Comparison of ENCODE assay signal across 8 cellular contexts in genomic region chr13:66689628-66690027, GRCh38.
DNase-seq lines count a peak whose midpoint lies in the region; ATAC-seq and TF ChIP-seq lines count a peak whose summit lies in the region.

No MANE protein-coding gene starts in this region.

- no peaks in the 10 kb centered on the region for H3K4me1 ChIP-seq in right lobe of liver

- peak in 2 of 4 donors; percentile 44 to 66 for ATAC-seq in right lobe of liver

- no peak overlapping the region for H3K4me3 ChIP-seq in cardiac fibroblast (replicated peaks in 1 of 2; ENCODE audit: low read depth in 2 of 2, low read length in 2 of 2)
- H3K4me3 ChIP-seq in right lobe of liver, result no peak overlapping the region

- WGBS in right lobe of liver (ENCODE audit: insufficient coverage, low coverage, low lambda C conversion rate, missing lambda C conversion rate), result 17% methylated on average over 4 of the region's 4 CpGs

- TF ChIP-seq POLR2A in right lobe of liver (IDR thresholded peaks at IDR 0.05), result no peak

- TF ChIP-seq CTCF in cardiac fibroblast (IDR thresholded peaks at IDR 0.05; ENCODE audit: low read depth, low read length), result peak; percentile 38
- peak; percentile 15 to 36 (median 28) for TF ChIP-seq CTCF in right lobe of liver (IDR thresholded peaks at IDR 0.05)

- H3K36me3 ChIP-seq in right lobe of liver, result no peaks in the 10 kb centered on the region

- intact Hi-C loops in right lobe of liver (cut with DNase I), result no loop called here

- no peaks in the 10 kb centered on the region for H3K9me3 ChIP-seq in right lobe of liver

- no peaks in the 10 kb centered on the region for H3K27me3 ChIP-seq in right lobe of liver

- peak; percentile 42 for DNase-seq in D341Med (ENCODE audit: low spot score)
- DNase-seq in NCI-H1694 treated with DMSO at 0.1 percent for 48 hours (lab: John Stamatoyannopoulos, UW), result peak; percentile 57
- DNase-seq in cardiac fibroblast (ENCODE audit: low read depth in 2 of 2), result peak; percentile 58 to 70
- peak in 1 of 3 donors; percentile 13 for DNase-seq in right lobe of liver
- no peak for DNase-seq in activated CD4-positive, alpha-beta T cell treated with anti-CD3 and anti-CD28 coated beads for 48 hours
- no peak for DNase-seq in NCI-H2196 treated with DMSO at 0.1 percent for 48 hours (lab: John Stamatoyannopoulos, UW; ENCODE audit: unreplicated experiment)
- DNase-seq in SIG-M5 (lab: John Stamatoyannopoulos, UW), result no peak
- no peak for DNase-seq in NK-92 (lab: John Stamatoyannopoulos, UW; ENCODE audit: unreplicated experiment)

- no peak overlapping the region for H3K27ac ChIP-seq in right lobe of liver

Comparison
In these comparisons a context has a peak if more than half of its experiments do, and no peak if none do; other contexts are left out.
1. DNase-seq: peak in D341Med (single experiment), NCI-H1694 treated with DMSO at 0.1 percent for 48 hours (single experiment) and cardiac fibroblast (2 of 2); none in activated CD4-positive, alpha-beta T cell treated with anti-CD3 and anti-CD28 coated beads for 48 hours (single experiment), NCI-H2196 treated with DMSO at 0.1 percent for 48 hours (single experiment), SIG-M5 (single experiment) and NK-92 (single experiment).